Comparison of ENCODE assay signal across 15 cellular contexts in genomic region chr18:9025104-9025838, GRCh38.
DNase-seq lines count a peak whose midpoint lies in the region; ATAC-seq and TF ChIP-seq lines count a peak whose summit lies in the region.
"Had no signal": no experiment of that assay in that cellular context is flagged by ENCODE, and none has a peak within 500 bp of the region (broad histone marks: within the 10 kb centered on the region; RNA-seq: fewer than 3 reads in every experiment).

No MANE protein-coding gene starts in this region.

- ATAC-seq in SK-N-SH treated with all-trans-retinoic acid at 6 μM for 48 hours, result peak; percentile 71
- no peak for ATAC-seq in stimulated activated naive B cell treated with anti-CD40 and anti-IgM and Interleukin-4, amounts not matched to agents 10 μg/mL and 1 μg/mL and 100 μg/mL, for 72 hours (replicated peaks)
- ATAC-seq: activated naive CD8-positive, alpha-beta T cell treated with anti-CD3 and anti-CD28 coated beads, Interleukin-2, amount 50 U/mL, for 24 hours; GM23338 had no signal

- intact Hi-C loops in CD14-positive monocyte (cut with micrococcal nuclease), result no loop called here

- H3K27ac Mint-ChIP-seq in stimulated activated naive B cell treated with anti-CD40 and anti-IgM and Interleukin-4, amounts not matched to agents 10 μg/mL and 1 μg/mL and 100 μg/mL, for 72 hours, result no peak overlapping the region
- no peak overlapping the region for H3K27ac Mint-ChIP-seq in CD14-positive monocyte
- H3K27ac Mint-ChIP-seq: activated naive CD8-positive, alpha-beta T cell treated with anti-CD3 and anti-CD28 coated beads, Interleukin-2, amount 50 U/mL, for 24 hours; GM23338 had no signal

- peaks cover 16 to 18% of the 10 kb centered on the region in 2 donors for H3K27me3 Mint-ChIP-seq in stimulated activated naive B cell treated with anti-CD40 and anti-IgM and Interleukin-4, amounts not matched to agents 10 μg/mL and 1 μg/mL and 100 μg/mL, for 72 hours
- H3K27me3 Mint-ChIP-seq in CD14-positive monocyte (ENCODE audit: low read depth in 3 of 3), result peaks cover 1 to 3% (median 1%) of the 10 kb centered on the region in 3 donors

- no peaks in the 10 kb centered on the region for H3K9me3 Mint-ChIP-seq in stimulated activated naive B cell treated with anti-CD40 and anti-IgM and Interleukin-4, amounts not matched to agents 10 μg/mL and 1 μg/mL and 100 μg/mL, for 72 hours
- H3K9me3 Mint-ChIP-seq in CD14-positive monocyte, result no peaks in the 10 kb centered on the region
- H3K9me3 Mint-ChIP-seq: activated naive CD8-positive, alpha-beta T cell treated with anti-CD3 and anti-CD28 coated beads, Interleukin-2, amount 50 U/mL, for 24 hours; GM23338; neural crest cell had no signal

- in situ Hi-C loops in GM13976 (cut with MboI; ENCODE audit: low sequenced_read_pairs, unreplicated experiment), result no loop called here

- TF ChIP-seq CTCF in GM13976 (IDR thresholded peaks at IDR 0.05; ENCODE audit: borderline replicate concordance, control extremely low read depth, extremely low read depth, insufficient read depth, missing control alignments) (no peak), CD14-positive monocyte (IDR thresholded peaks at IDR 0.05) (no peak)

- H3K4me1 Mint-ChIP-seq in stimulated activated naive B cell treated with anti-CD40 and anti-IgM and Interleukin-4, amounts not matched to agents 10 μg/mL and 1 μg/mL and 100 μg/mL, for 72 hours, result peaks cover 0 to 1% of the 10 kb centered on the region in 2 donors
- H3K4me1 Mint-ChIP-seq in CD14-positive monocyte, result no peaks in the 10 kb centered on the region
- H3K4me1 Mint-ChIP-seq: activated naive CD8-positive, alpha-beta T cell treated with anti-CD3 and anti-CD28 coated beads, Interleukin-2, amount 50 U/mL, for 24 hours; neural crest cell had no signal

- H3K4me3 Mint-ChIP-seq in stimulated activated naive B cell treated with anti-CD40 and anti-IgM and Interleukin-4, amounts not matched to agents 10 μg/mL and 1 μg/mL and 100 μg/mL, for 72 hours, result no peak overlapping the region
- H3K4me3 Mint-ChIP-seq in CD14-positive monocyte, result no peak overlapping the region
- H3K4me3 Mint-ChIP-seq: activated naive CD8-positive, alpha-beta T cell treated with anti-CD3 and anti-CD28 coated beads, Interleukin-2, amount 50 U/mL, for 24 hours; GM23338; neural crest cell had no signal

- DNase-seq in EH (ENCODE audit: low read depth) (peak; percentile 70), NCI-H187 (lab: John Stamatoyannopoulos, UW) (peak; percentile 38 to 41), iris pigment epithelial cell (ENCODE audit: low read depth) (peak; percentile 57), GM13976 (ENCODE audit: low spot score) (no peak), CD14-positive monocyte (ENCODE audit: low spot score) (no peak), NCI-H2196 treated with DMSO at 0.1 percent for 48 hours (lab: John Stamatoyannopoulos, UW; ENCODE audit: unreplicated experiment) (no peak)
- no peak for DNase-seq in stimulated activated naive B cell treated with anti-CD40 and anti-IgM and Interleukin-4, amounts not matched to agents 10 μg/mL and 1 μg/mL and 100 μg/mL, for 72 hours
- DNase-seq: activated CD8-positive, alpha-beta memory T cell treated with anti-CD3 and anti-CD28 coated beads, Interleukin-2, amount 50 U/mL, for 48 hours; activated naive CD8-positive, alpha-beta T cell treated with anti-CD3 and anti-CD28 coated beads, Interleukin-2, amount 50 U/mL, for 24 hours; NCI-H1436 treated with DMSO at 0.1 percent for 48 hours; Peyer's patch; small intestine had no signal

- no peaks in the 10 kb centered on the region for H3K36me3 Mint-ChIP-seq in stimulated activated naive B cell treated with anti-CD40 and anti-IgM and Interleukin-4, amounts not matched to agents 10 μg/mL and 1 μg/mL and 100 μg/mL, for 72 hours
- H3K36me3 Mint-ChIP-seq in CD14-positive monocyte, result no peaks in the 10 kb centered on the region

TF ChIP-seq in SK-N-SH treated with all-trans-retinoic acid at 6 μM for 48 hours, 23 proteins besides CTCF, POLR2A, EP300 and RAD21 (continues in another document):
- no peak for TF ChIP-seq ZNF8 (CRISPR knock-in tag; IDR thresholded peaks at IDR 0.05)
- no peak for TF ChIP-seq BACH2 (CRISPR knock-in tag; IDR thresholded peaks at IDR 0.05; ENCODE audit: borderline replicate concordance)
- no peak for TF ChIP-seq TCF4 (CRISPR knock-in tag; IDR thresholded peaks at IDR 0.05; ENCODE audit: borderline replicate concordance)
- no peak for TF ChIP-seq CSRNP3 (CRISPR knock-in tag; IDR thresholded peaks at IDR 0.05)
- no peak for TF ChIP-seq PATZ1 (CRISPR knock-in tag; IDR thresholded peaks at IDR 0.05; ENCODE audit: borderline replicate concordance)
- TF ChIP-seq TSHZ2 (CRISPR knock-in tag; IDR thresholded peaks at IDR 0.05), result no peak
- TF ChIP-seq SNAI2 (CRISPR knock-in tag; IDR thresholded peaks at IDR 0.05), result no peak
- no peak for TF ChIP-seq CREB5 (CRISPR knock-in tag; IDR thresholded peaks at IDR 0.05; ENCODE audit: low read depth)
- TF ChIP-seq GLIS3 (CRISPR knock-in tag; IDR thresholded peaks at IDR 0.05), result no peak
- no peak for TF ChIP-seq ISL1 (CRISPR knock-in tag; IDR thresholded peaks at IDR 0.05)

Comparison
In these comparisons a context has a peak if more than half of its experiments do, and no peak if none do; other contexts are left out.
1. DNase-seq: peak in EH (single experiment), NCI-H187 (2 of 2) and iris pigment epithelial cell (single experiment); none in stimulated activated naive B cell treated with anti-CD40 and anti-IgM and Interleukin-4, amounts not matched to agents 10 μg/mL and 1 μg/mL and 100 μg/mL, for 72 hours (single experiment), GM13976 (single experiment), CD14-positive monocyte (single experiment) and NCI-H2196 treated with DMSO at 0.1 percent for 48 hours (single experiment).